ENCODE assay signal across 27 cellular contexts in genomic region chr4:173859091-173859713, GRCh38.
"Had no signal": no experiment of that assay in that cellular context is flagged by ENCODE, and none has a peak within 500 bp of the region (broad histone marks: within the 10 kb centered on the region; RNA-seq: fewer than 3 reads in every experiment).

No MANE protein-coding gene starts in this region.

- H3K27ac Mint-ChIP-seq: activated naive CD4-positive, alpha-beta T cell treated with anti-CD3 and anti-CD28 coated beads for 36 hours; activated naive CD8-positive, alpha-beta T cell treated with anti-CD3 and anti-CD28 coated beads for 36 hours; activated T-helper 1 cell treated with anti-CD3 and anti-CD28 coated beads, Interleukin-12 subunit alpha, Interleukin-12 subunit beta, Interleukin-2, Interleukin-4 antibody, amounts not matched to agents 30 ng/mL and 10 ng/mL and 1 ng/mL, durations not matched to agents 14 hours and 24 hours and 36 hours; brain; progenitor cell of endocrine pancreas; stimulated activated memory B cell treated with anti-CD40 and anti-IgM and Interleukin-4, amounts not matched to agents 10 μg/mL and 1 μg/mL and 100 μg/mL, for 72 hours; T-cell; T-helper 2 cell treated with Interferon-gamma antibody and Interleukin-4, amounts not matched to agents 5 μg/mL and 100 μg/mL, for 36 hours had no signal

- DNase-seq: activated CD4-positive, alpha-beta T cell treated with anti-CD3 and anti-CD28 coated beads for 48 hours; activated CD4-positive, alpha-beta T cell treated with anti-CD3 and anti-CD28 coated beads, Interleukin-2, amount 50 U/mL, for 48 hours; activated CD8-positive, alpha-beta memory T cell treated with anti-CD3 and anti-CD28 coated beads, Interleukin-2, amount 50 U/mL, for 4 hours; activated effector memory CD4-positive, alpha-beta T cell treated with anti-CD3 and anti-CD28 coated beads, Interleukin-2, amount 50 U/mL, for 16 hours; activated naive CD4-positive, alpha-beta T cell treated with anti-CD3 and anti-CD28 coated beads for 36 hours; activated naive CD8-positive, alpha-beta T cell treated with anti-CD3 and anti-CD28 coated beads for 36 hours; activated T-cell treated with anti-CD3 and anti-CD28 coated beads, Interleukin-2, amount 50 U/mL, for 1 hour; adrenal gland; cerebellar nuclear complex; dorsolateral prefrontal cortex; effector memory CD4-positive, alpha-beta T cell; head of caudate nucleus; hippocampal formation; lower lobe of right lung; ovary; right lobe of liver; stimulated activated CD4-positive, alpha-beta T cell treated with anti-CD3 and anti-CD28 coated beads, Interleukin-12 subunit alpha, Interleukin-12 subunit beta, amount 100 ng/mL, for 4 hours; stimulated activated CD4-positive, alpha-beta T cell treated with anti-CD3 and anti-CD28 coated beads, Interleukin-4, amount 100 ng/mL, for 24 hours; stomach; T-cell; thyroid gland; upper lobe of left lung had no signal

- H3K36me3 Mint-ChIP-seq: activated naive CD8-positive, alpha-beta T cell treated with anti-CD3 and anti-CD28 coated beads for 36 hours; brain; stimulated activated memory B cell treated with anti-CD40 and anti-IgM and Interleukin-4, amounts not matched to agents 10 μg/mL and 1 μg/mL and 100 μg/mL, for 72 hours; T-cell had no signal

- H3K4me1 Mint-ChIP-seq: activated naive CD8-positive, alpha-beta T cell treated with anti-CD3 and anti-CD28 coated beads for 36 hours; brain; stimulated activated memory B cell treated with anti-CD40 and anti-IgM and Interleukin-4, amounts not matched to agents 10 μg/mL and 1 μg/mL and 100 μg/mL, for 72 hours; T-cell had no signal

- H3K4me3 Mint-ChIP-seq: activated naive CD4-positive, alpha-beta T cell treated with anti-CD3 and anti-CD28 coated beads for 36 hours; activated naive CD8-positive, alpha-beta T cell treated with anti-CD3 and anti-CD28 coated beads for 36 hours; activated T-helper 1 cell treated with anti-CD3 and anti-CD28 coated beads, Interleukin-12 subunit alpha, Interleukin-12 subunit beta, Interleukin-2, Interleukin-4 antibody, amounts not matched to agents 30 ng/mL and 10 ng/mL and 1 ng/mL, durations not matched to agents 14 hours and 24 hours and 36 hours; brain; stimulated activated memory B cell treated with anti-CD40 and anti-IgM and Interleukin-4, amounts not matched to agents 10 μg/mL and 1 μg/mL and 100 μg/mL, for 72 hours; T-cell; T-helper 2 cell treated with Interferon-gamma antibody and Interleukin-4, amounts not matched to agents 5 μg/mL and 100 μg/mL, for 36 hours had no signal

- ATAC-seq: lower lobe of right lung; right lobe of liver; stimulated activated memory B cell treated with anti-CD40 and anti-IgM and Interleukin-4, amounts not matched to agents 10 μg/mL and 1 μg/mL and 100 μg/mL, for 72 hours; T-cell had no signal

- H3K9me3 Mint-ChIP-seq: activated naive CD8-positive, alpha-beta T cell treated with anti-CD3 and anti-CD28 coated beads for 36 hours; activated T-helper 1 cell treated with anti-CD3 and anti-CD28 coated beads, Interleukin-12 subunit alpha, Interleukin-12 subunit beta, Interleukin-2, Interleukin-4 antibody, amounts not matched to agents 30 ng/mL and 10 ng/mL and 1 ng/mL, durations not matched to agents 14 hours and 24 hours and 36 hours; T-helper 2 cell treated with Interferon-gamma antibody and Interleukin-4, amounts not matched to agents 5 μg/mL and 100 μg/mL, for 36 hours had no signal

- H3K27me3 Mint-ChIP-seq: progenitor cell of endocrine pancreas; stimulated activated memory B cell treated with anti-CD40 and anti-IgM and Interleukin-4, amounts not matched to agents 10 μg/mL and 1 μg/mL and 100 μg/mL, for 72 hours had no signal
